ENCODE assay signal across 8 cellular contexts in the genomic region with DNA sequence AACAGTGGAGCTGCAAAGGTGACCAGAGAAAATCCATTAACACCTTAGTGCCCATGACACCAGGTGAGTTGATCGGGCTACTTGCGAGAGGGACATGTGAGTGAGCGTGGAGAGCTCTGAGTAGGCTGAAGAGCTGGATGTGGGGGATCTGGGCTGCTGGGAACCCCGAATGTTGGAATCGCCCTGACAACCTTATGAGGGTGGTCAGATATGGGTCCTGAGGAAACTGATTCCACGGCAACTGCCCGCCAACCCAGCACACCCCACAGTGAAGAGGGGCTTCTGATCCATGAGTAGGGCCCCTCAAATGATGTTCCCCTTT. TPM values are rescaled to one million over a fixed set of nuclear protein-coding genes. Genes with fewer than 3 reads are reported as not detected.
DNase-seq lines count a peak whose midpoint lies in the region; ATAC-seq and TF ChIP-seq lines count a peak whose summit lies in the region.

No MANE protein-coding gene starts in this region.

- H3K27ac Mint-ChIP-seq in naive thymus-derived CD8-positive, alpha-beta T cell = peak overlapping the region; percentile 20 to 96 (median 86)

- peak overlapping the region; percentile 85 to 93 (median 90) for H3K4me3 Mint-ChIP-seq in naive thymus-derived CD8-positive, alpha-beta T cell

- H3K4me1 Mint-ChIP-seq in naive thymus-derived CD8-positive, alpha-beta T cell = peaks cover 22 to 43% (median 33%) of the 10 kb centered on the region in 4 donors

- POLR2A ChIA-PET in naive thymus-derived CD8-positive, alpha-beta T cell (lab: Charles Lee) = interaction anchor here (1.9 to 2.0 kb wide), 2 partner anchors 200 to 271 kb away, joined by 7 to 14 read pairs; a partner anchor contains a TSS

- H3K27me3 Mint-ChIP-seq in naive thymus-derived CD8-positive, alpha-beta T cell = no peaks in the 10 kb centered on the region

- H3K27me3 ChIP-seq in BLaER1 treated with 17β-estradiol and CSF1 and Interleukin-3, amounts not matched to agents 10 nM and 100 nM = no peaks in the 10 kb centered on the region
- H3K27me3 ChIP-seq in Karpas-422 (ENCODE audit: low read length) = no peaks in the 10 kb centered on the region
- no peaks in the 10 kb centered on the region for H3K27me3 ChIP-seq in dorsolateral prefrontal cortex

- no peak for TF ChIP-seq CTCF in dorsolateral prefrontal cortex (IDR thresholded peaks at IDR 0.05 in 54 of 56, conservative IDR thresholded peaks at IDR 0.05 in 2 of 56; ENCODE audit: low read depth in 1 of 56, partially characterized antibody in 56 of 56)

- peak; percentile 44 for DNase-seq in Karpas-422
- no peak for DNase-seq in dorsolateral prefrontal cortex
- DNase-seq in naive thymus-derived CD8-positive, alpha-beta T cell = peak in 3 of 10 donors; percentile 13 to 21 (median 16)
- DNase-seq in cerebellar cortex (ENCODE audit: low spot score) = no peak
- no peak for DNase-seq in SKM-1 treated with dmso at 0.1 percent for 144 hours (lab: John Stamatoyannopoulos, UW; ENCODE audit: unreplicated experiment)
- DNase-seq in mucosa of gallbladder (ENCODE audit: low spot score) = no peak

- H2AFZ ChIP-seq in Karpas-422 (ENCODE audit: low read length) = peak overlapping the region; percentile 87; the same call in 1 of the 2 replicates

- ATAC-seq in naive thymus-derived CD8-positive, alpha-beta T cell = no peak
- no peak for ATAC-seq in GM21381 (IDR thresholded peaks at IDR 0.05; ENCODE audit: unreplicated experiment)

- peaks cover 35 to 60% (median 45%) of the 10 kb centered on the region in 10 experiments for H3K4me1 ChIP-seq in BLaER1 treated with 17β-estradiol and CSF1 and Interleukin-3, amounts not matched to agents 10 nM and 100 nM
- H3K4me1 ChIP-seq in Karpas-422 (ENCODE audit: low read length) = peaks cover 22% of the 10 kb centered on the region

- H3K27ac ChIP-seq in BLaER1 treated with 17β-estradiol and CSF1 and Interleukin-3, amounts not matched to agents 10 nM and 100 nM = peak overlapping the region; percentile 86 to 97 (median 93)
- H3K27ac ChIP-seq in Karpas-422 (ENCODE audit: low read length) (no peak overlapping the region), dorsolateral prefrontal cortex (peak overlapping the region in 57 of 59 donors; percentile 65 to 98 (median 88))

- no peaks in the 10 kb centered on the region for H3K79me2 ChIP-seq in Karpas-422 (ENCODE audit: low read length)

- H3K9me3 Mint-ChIP-seq in naive thymus-derived CD8-positive, alpha-beta T cell = no peaks in the 10 kb centered on the region

- H3K9ac ChIP-seq in BLaER1 treated with 17β-estradiol and CSF1 and Interleukin-3, amounts not matched to agents 10 nM and 100 nM = peak overlapping the region; percentile 88 to 95 (median 91)
- peak overlapping the region; percentile 79 for H3K9ac ChIP-seq in Karpas-422 (ENCODE audit: low read length)

- no peaks in the 10 kb centered on the region for H3K9me2 ChIP-seq in Karpas-422 (replicated peaks; ENCODE audit: insufficient read depth, low read length)

- no peaks in the 10 kb centered on the region for H3K9me3 ChIP-seq in BLaER1 treated with 17β-estradiol and CSF1 and Interleukin-3, amounts not matched to agents 10 nM and 100 nM (replicated peaks in 1 of 11)
- no peaks in the 10 kb centered on the region for H3K9me3 ChIP-seq in Karpas-422 (ENCODE audit: low read length)

- H3K36me3 ChIP-seq in BLaER1 treated with 17β-estradiol and CSF1 and Interleukin-3, amounts not matched to agents 10 nM and 100 nM = peaks cover 0 to 12% (median 9%) of the 10 kb centered on the region in 11 experiments; a peak in 6 of 22 replicates
- no peaks in the 10 kb centered on the region for H3K36me3 ChIP-seq in Karpas-422 (ENCODE audit: insufficient read depth, low read length)

- peaks cover 0 to 38% (median 22%) of the 10 kb centered on the region in 11 experiments; a peak in 13 of 22 replicates for H4K20me1 ChIP-seq in BLaER1 treated with 17β-estradiol and CSF1 and Interleukin-3, amounts not matched to agents 10 nM and 100 nM
- H4K20me1 ChIP-seq in Karpas-422 (ENCODE audit: insufficient read depth, low read depth, low read length) = no peaks in the 10 kb centered on the region

- intact Hi-C loops in dorsolateral prefrontal cortex (cut with DNase I) = loop anchor here (1.0 to 5.0 kb wide), 3 partner anchors 199 to 272 kb away; a partner anchor contains a TSS

- H3K4me2 ChIP-seq in BLaER1 treated with 17β-estradiol and CSF1 and Interleukin-3, amounts not matched to agents 10 nM and 100 nM = peak overlapping the region; percentile 87 to 98 (median 92)
- H3K4me2 ChIP-seq in Karpas-422 (ENCODE audit: low read depth, low read length, poor library complexity, severe bottlenecking) = peak overlapping the region; percentile 84

- peak overlapping the region; percentile 71 to 84 (median 77) for H3K4me3 ChIP-seq in BLaER1 treated with 17β-estradiol and CSF1 and Interleukin-3, amounts not matched to agents 10 nM and 100 nM
- H3K4me3 ChIP-seq in Karpas-422 (ENCODE audit: low read length) (peak overlapping the region; percentile 81), dorsolateral prefrontal cortex (peak overlapping the region; percentile 71 to 100 (median 97))

- no peaks in the 10 kb centered on the region for H3K36me3 Mint-ChIP-seq in naive thymus-derived CD8-positive, alpha-beta T cell

RNA-seq across cellular contexts. Expression of a gene that starts 0.7 kb away (rescaled TPM):
- 4.7 and 10.0 TPM in 2 replicates for total RNA-seq in Karpas-422 (2014; rRNA removed; shearing (Covaris generic); ENCODE audit: low replicate concordance)
- total RNA-seq in dorsolateral prefrontal cortex (10 to 100 TPM; 33.6 to 62.6 (median 46.1) TPM), mucosa of gallbladder (395 TPM)
- 10 to 100 TPM; 19.9 to 23.1 TPM for total RNA-seq in naive thymus-derived CD8-positive, alpha-beta T cell
- polyA plus RNA-seq in naive thymus-derived CD8-positive, alpha-beta T cell = 10 to 100 TPM in 1 of 3 donors, 1 to 10 TPM in 2; 8.1 to 11.4 (median 9.8) TPM
